ENCODE assay signal across 20 cellular contexts in genomic region chr16:31428638-31429247, GRCh38. TPM values are rescaled to one million over a fixed set of nuclear protein-coding genes. Genes with fewer than 3 reads are reported as not detected.
DNase-seq lines count a peak whose midpoint lies in the region; ATAC-seq and TF ChIP-seq lines count a peak whose summit lies in the region.
"Had no signal": no experiment of that assay in that cellular context is flagged by ENCODE, and none has a peak within 500 bp of the region (broad histone marks: within the 10 kb centered on the region; RNA-seq: fewer than 3 reads in every experiment).

No MANE protein-coding gene starts in this region.

- H3K9me3 Mint-ChIP-seq in activated T-helper 17 cell treated with anti-CD3 and anti-CD28 coated beads, Interleukin-2, amount 50 U/mL, for 72 hours, result no peaks in the 10 kb centered on the region
- H3K9me3 Mint-ChIP-seq: activated CD4-positive, alpha-beta T cell treated with anti-CD3 and anti-CD28 coated beads, Interleukin-2, amount 10 ng/mL, durations not matched to agents 7 days and 5 days; mesothelial cell of epicardium had no signal

- peaks cover 8% of the 10 kb centered on the region for H3K27me3 Mint-ChIP-seq in activated T-helper 17 cell treated with anti-CD3 and anti-CD28 coated beads, Interleukin-2, amount 50 U/mL, for 72 hours
- H3K27me3 Mint-ChIP-seq: activated CD4-positive, alpha-beta T cell treated with anti-CD3 and anti-CD28 coated beads, Interleukin-2, amount 10 ng/mL, durations not matched to agents 7 days and 5 days had no signal

- H3K4me1 Mint-ChIP-seq in activated T-helper 17 cell treated with anti-CD3 and anti-CD28 coated beads, Interleukin-2, amount 50 U/mL, for 72 hours, result no peaks in the 10 kb centered on the region
- H3K4me1 Mint-ChIP-seq: mesothelial cell of epicardium had no signal

- DNase-seq in GM23248 (peak; percentile 18), right atrium auricular region (ENCODE audit: low spot score) (no peak), omental fat pad (ENCODE audit: low spot score) (no peak), H4 (ENCODE audit: low spot score) (no peak), GM03348 (ENCODE audit: low spot score) (no peak), NCI-H510A treated with DMSO at 0.1 percent for 48 hours (lab: John Stamatoyannopoulos, UW) (no peak)
- DNase-seq in effector memory CD4-positive, alpha-beta T cell, result no peak
- DNase-seq: activated CD4-positive, alpha-beta T cell treated with anti-CD3 and anti-CD28 coated beads, Interleukin-2, amount 10 ng/mL, durations not matched to agents 7 days and 5 days; Caco-2; NCI-H1092 treated with DMSO at 0.1 percent for 48 hours; NCI-H526; SHP77; stimulated activated CD4-positive, alpha-beta T cell treated with anti-CD3 and anti-CD28 coated beads, Interleukin-2, amount 100 ng/mL, for 24 hours; stimulated activated naive CD8-positive, alpha-beta T cell treated with anti-CD3 and anti-CD28 coated beads, Interleukin-15, Interleukin-2, amounts not matched to agents 100 U/mL and 50 U/mL, for 24 hours had no signal

- no peaks in the 10 kb centered on the region for H3K79me2 ChIP-seq in GM23248 (ENCODE audit: insufficient read depth)

- ATAC-seq in activated T-helper 17 cell treated with anti-CD3 and anti-CD28 coated beads, Interleukin-2, amount 50 U/mL, for 72 hours (replicated peaks), result peak; percentile 38
- ATAC-seq in omental fat pad (ENCODE audit: low FRiP score), result peak; percentile 53
- ATAC-seq: stimulated activated naive CD8-positive, alpha-beta T cell treated with anti-CD3 and anti-CD28 coated beads, Interleukin-15, Interleukin-2, amounts not matched to agents 100 U/mL and 50 U/mL, for 24 hours had no signal

- H3K4me3 ChIP-seq in GM23248, result no peak overlapping the region
- H3K4me3 ChIP-seq in right atrium auricular region, result peak overlapping the region in 1 of 2 donors; percentile 54
- no peak overlapping the region for H3K4me3 ChIP-seq in effector memory CD4-positive, alpha-beta T cell (ENCODE audit: insufficient read depth, low read depth, low read length, poor library complexity, severe bottlenecking)

- no peaks in the 10 kb centered on the region for H3K36me3 ChIP-seq in GM23248 (ENCODE audit: low read depth)
- peaks cover 13% of the 10 kb centered on the region for H3K36me3 ChIP-seq in right atrium auricular region
- no peaks in the 10 kb centered on the region for H3K36me3 ChIP-seq in effector memory CD4-positive, alpha-beta T cell (ENCODE audit: control insufficient read depth, insufficient read depth, low read length)
- H3K36me3 ChIP-seq: tibial nerve had no signal

- H3K27ac ChIP-seq in GM23248, result no peak overlapping the region
- H3K27ac ChIP-seq in right atrium auricular region, result peak overlapping the region; percentile 91 to 95
- H3K27ac ChIP-seq in effector memory CD4-positive, alpha-beta T cell (ENCODE audit: insufficient read depth, low read length, poor library complexity, severe bottlenecking), result no peak overlapping the region

- no peak overlapping the region for H3K9ac ChIP-seq in GM23248

- H3K4me1 ChIP-seq in GM23248 (ENCODE audit: insufficient read depth), result no peaks in the 10 kb centered on the region
- H3K4me1 ChIP-seq in right atrium auricular region, result peaks cover 0 to 24% of the 10 kb centered on the region in 2 donors
- H3K4me1 ChIP-seq in effector memory CD4-positive, alpha-beta T cell (ENCODE audit: control insufficient read depth, insufficient read depth, low read length, poor library complexity, severe bottlenecking), result no peaks in the 10 kb centered on the region
- H3K4me1 ChIP-seq: Caco-2 had no signal

- no peak overlapping the region for H3K4me3 Mint-ChIP-seq in activated T-helper 17 cell treated with anti-CD3 and anti-CD28 coated beads, Interleukin-2, amount 50 U/mL, for 72 hours
- H3K4me3 Mint-ChIP-seq: activated CD4-positive, alpha-beta T cell treated with anti-CD3 and anti-CD28 coated beads, Interleukin-2, amount 10 ng/mL, durations not matched to agents 7 days and 5 days; mesothelial cell of epicardium had no signal

- no peaks in the 10 kb centered on the region for H3K9me2 ChIP-seq in GM23248 (ENCODE audit: insufficient read depth)

- no peak overlapping the region for H2AFZ ChIP-seq in GM23248

- no peaks in the 10 kb centered on the region for H4K20me1 ChIP-seq in GM23248 (ENCODE audit: insufficient read depth)

- 68 to 79% methylated on average over 7 of the region's 7 CpGs for WGBS in GM23248 (ENCODE audit: low coverage in 1 of 2, low lambda C conversion rate in 2 of 2, missing lambda C conversion rate in 2 of 2), 2 experiments

- H3K27me3 ChIP-seq in GM23248 (replicated peaks; ENCODE audit: insufficient read depth), result no peaks in the 10 kb centered on the region; the same call in 1 of the 2 replicates
- H3K27me3 ChIP-seq in right atrium auricular region, result no peaks in the 10 kb centered on the region
- H3K27me3 ChIP-seq in effector memory CD4-positive, alpha-beta T cell (replicated peaks; ENCODE audit: control insufficient read depth, insufficient read depth, low read length, poor library complexity, severe bottlenecking), result no peaks in the 10 kb centered on the region
- H3K27me3 ChIP-seq: tibial nerve had no signal

- H3K9me3 ChIP-seq in GM23248 (ENCODE audit: low read depth), result no peaks in the 10 kb centered on the region
- no peaks in the 10 kb centered on the region for H3K9me3 ChIP-seq in right atrium auricular region
- no peaks in the 10 kb centered on the region for H3K9me3 ChIP-seq in effector memory CD4-positive, alpha-beta T cell (ENCODE audit: control insufficient read depth, low read length)
- H3K9me3 ChIP-seq: Caco-2, tibial nerve had no signal

- TF ChIP-seq CTCF in right atrium auricular region (IDR thresholded peaks at IDR 0.05) (no peak), omental fat pad (IDR thresholded peaks at IDR 0.05) (no peak)

- no peak overlapping the region for H3K27ac Mint-ChIP-seq in activated T-helper 17 cell treated with anti-CD3 and anti-CD28 coated beads, Interleukin-2, amount 50 U/mL, for 72 hours
- H3K27ac Mint-ChIP-seq: activated CD4-positive, alpha-beta T cell treated with anti-CD3 and anti-CD28 coated beads, Interleukin-2, amount 10 ng/mL, durations not matched to agents 7 days and 5 days; mesothelial cell of epicardium had no signal

- peaks cover 3% of the 10 kb centered on the region; the same call in 1 of the 2 replicates for H3F3A ChIP-seq in GM23248 (ENCODE audit: insufficient read depth)

- no peak overlapping the region for H3K4me2 ChIP-seq in GM23248 (ENCODE audit: unreplicated experiment)

- in situ Hi-C loops in GM23248 (cut with MboI), result loop anchor here (10.0 to 25.0 kb wide), 2 partner anchors 204 to 441 kb away; partner anchors contain the start of gene HSD3B7

- H3K36me3 Mint-ChIP-seq in activated T-helper 17 cell treated with anti-CD3 and anti-CD28 coated beads, Interleukin-2, amount 50 U/mL, for 72 hours (ENCODE audit: low read depth), result no peaks in the 10 kb centered on the region
- H3K36me3 Mint-ChIP-seq: mesothelial cell of epicardium had no signal

RNA-seq across cellular contexts. Expression of gene COX6A2, which starts 0.6 kb away (rescaled TPM):
- not detected in 2 replicates for total RNA-seq in GM23248 (2014; rRNA removed; shearing (Covaris generic))
- polyA plus RNA-seq in GM23248 (2016; fragmentation: Nextera tagmentation; extraction: Ambion mirVana), result not detected in 2 replicates
- not detected for total RNA-seq in activated T-helper 17 cell treated with anti-CD3 and anti-CD28 coated beads, Interleukin-2, amount 50 U/mL, for 72 hours
- 100 to 1,000 TPM; 515 to 564 TPM for total RNA-seq in right atrium auricular region
- total RNA-seq in omental fat pad, result not detected
- not detected in 2 replicates for total RNA-seq in H4 (2014; rRNA removed; shearing (Covaris generic))
- total RNA-seq: activated CD4-positive, alpha-beta T cell treated with anti-CD3 and anti-CD28 coated beads, Interleukin-2, amount 10 ng/mL, durations not matched to agents 7 days and 5 days; astrocyte; Caco-2; Daoy; fibroblast of villous mesenchyme; mesothelial cell of epicardium; tibial nerve had no signal

RNA-seq across cellular contexts. Expression of gene ZNF843, which starts 13.8 kb away (rescaled TPM):
- 0.22 and 0.38 TPM in 2 replicates for total RNA-seq in GM23248 (2014; rRNA removed; shearing (Covaris generic))
- 0.39 and 0.41 TPM in 2 replicates for polyA plus RNA-seq in GM23248 (2016; fragmentation: Nextera tagmentation; extraction: Ambion mirVana)
- total RNA-seq in activated T-helper 17 cell treated with anti-CD3 and anti-CD28 coated beads, Interleukin-2, amount 50 U/mL, for 72 hours, result under 1 TPM; 0.09 to 0.37 TPM
- total RNA-seq in right atrium auricular region (1 to 10 TPM; 3.4 to 4.6 TPM), omental fat pad (1 to 10 TPM in 3 of 4 donors, under 1 TPM in 1; 0.36 to 2.2 (median 1.5) TPM)
- 0.08 TPM in 1 of 2 replicates, not detected in the other for total RNA-seq in H4 (2014; rRNA removed; shearing (Covaris generic))
- total RNA-seq: Daoy had no signal

RNA-seq across cellular contexts. Expression of gene ARMC5, which starts 30.6 kb away (rescaled TPM):
- total RNA-seq in GM23248 (2014; rRNA removed; shearing (Covaris generic)), result 11.2 and 14.3 TPM in 2 replicates
- polyA plus RNA-seq in GM23248 (2016; fragmentation: Nextera tagmentation; extraction: Ambion mirVana), result 5.0 and 7.0 TPM in 2 replicates
- 10 to 100 TPM; 11.9 to 17.9 TPM for total RNA-seq in activated T-helper 17 cell treated with anti-CD3 and anti-CD28 coated beads, Interleukin-2, amount 50 U/mL, for 72 hours
- total RNA-seq in right atrium auricular region (1 to 10 TPM; 7.4 to 9.0 TPM), omental fat pad (10 to 100 TPM in 2 of 4 donors, 1 to 10 TPM in 2; 4.6 to 15.5 (median 10.0) TPM)
- 5.2 and 5.5 TPM in 2 replicates for total RNA-seq in H4 (2014; rRNA removed; shearing (Covaris generic))

RNA-seq across cellular contexts. Expression of gene ITGAD, which starts 35.6 kb away (rescaled TPM):
- not detected in 2 replicates for total RNA-seq in GM23248 (2014; rRNA removed; shearing (Covaris generic))
- polyA plus RNA-seq in GM23248 (2016; fragmentation: Nextera tagmentation; extraction: Ambion mirVana), result not detected in 2 replicates
- total RNA-seq in activated T-helper 17 cell treated with anti-CD3 and anti-CD28 coated beads, Interleukin-2, amount 50 U/mL, for 72 hours, result not detected
- total RNA-seq in right atrium auricular region (not detected), omental fat pad (under 1 TPM in 3 of 4 donors, not detected in 1; 0.28 to 0.47 (median 0.36) TPM)
- total RNA-seq in H4 (2014; rRNA removed; shearing (Covaris generic)), result not detected in 2 replicates
- total RNA-seq: activated CD4-positive, alpha-beta T cell treated with anti-CD3 and anti-CD28 coated beads, Interleukin-2, amount 10 ng/mL, durations not matched to agents 7 days and 5 days; astrocyte; Caco-2; fibroblast of villous mesenchyme; mesothelial cell of epicardium had no signal

RNA-seq across cellular contexts. Expression of gene TGFB1I1, which starts 43.2 kb away (rescaled TPM):
- total RNA-seq in GM23248 (2014; rRNA removed; shearing (Covaris generic)), result 71.8 and 88.5 TPM in 2 replicates
- 174 and 177 TPM in 2 replicates for polyA plus RNA-seq in GM23248 (2016; fragmentation: Nextera tagmentation; extraction: Ambion mirVana)
- 1 to 10 TPM; 2.7 to 5.6 TPM for total RNA-seq in activated T-helper 17 cell treated with anti-CD3 and anti-CD28 coated beads, Interleukin-2, amount 50 U/mL, for 72 hours
- 10 to 100 TPM; 23.4 to 84.7 TPM for total RNA-seq in right atrium auricular region
- total RNA-seq in omental fat pad, result 10 to 100 TPM; 16.1 to 33.7 (median 18.9) TPM
- total RNA-seq in H4 (2014; rRNA removed; shearing (Covaris generic)), result 12.8 and 18.9 TPM in 2 replicates

Comparison
In these comparisons a context has a peak if more than half of its experiments do, and no peak if none do; other contexts are left out.
1. H3K27ac ChIP-seq: peak in right atrium auricular region (2 of 2); none in GM23248 (single experiment) and effector memory CD4-positive, alpha-beta T cell (single experiment).
2. RNA of gene COX6A2, which starts 0.6 kb away (total RNA-seq): 515 to 564 TPM in right atrium auricular region; not detected in GM23248, not detected in activated T-helper 17 cell treated with anti-CD3 and anti-CD28 coated beads, Interleukin-2, amount 50 U/mL, for 72 hours, not detected in omental fat pad and not detected in H4; every median in the first group is over 100 times any median in the second.